Comparison of ENCODE assay signal across 8 cellular contexts in the genomic region with DNA sequence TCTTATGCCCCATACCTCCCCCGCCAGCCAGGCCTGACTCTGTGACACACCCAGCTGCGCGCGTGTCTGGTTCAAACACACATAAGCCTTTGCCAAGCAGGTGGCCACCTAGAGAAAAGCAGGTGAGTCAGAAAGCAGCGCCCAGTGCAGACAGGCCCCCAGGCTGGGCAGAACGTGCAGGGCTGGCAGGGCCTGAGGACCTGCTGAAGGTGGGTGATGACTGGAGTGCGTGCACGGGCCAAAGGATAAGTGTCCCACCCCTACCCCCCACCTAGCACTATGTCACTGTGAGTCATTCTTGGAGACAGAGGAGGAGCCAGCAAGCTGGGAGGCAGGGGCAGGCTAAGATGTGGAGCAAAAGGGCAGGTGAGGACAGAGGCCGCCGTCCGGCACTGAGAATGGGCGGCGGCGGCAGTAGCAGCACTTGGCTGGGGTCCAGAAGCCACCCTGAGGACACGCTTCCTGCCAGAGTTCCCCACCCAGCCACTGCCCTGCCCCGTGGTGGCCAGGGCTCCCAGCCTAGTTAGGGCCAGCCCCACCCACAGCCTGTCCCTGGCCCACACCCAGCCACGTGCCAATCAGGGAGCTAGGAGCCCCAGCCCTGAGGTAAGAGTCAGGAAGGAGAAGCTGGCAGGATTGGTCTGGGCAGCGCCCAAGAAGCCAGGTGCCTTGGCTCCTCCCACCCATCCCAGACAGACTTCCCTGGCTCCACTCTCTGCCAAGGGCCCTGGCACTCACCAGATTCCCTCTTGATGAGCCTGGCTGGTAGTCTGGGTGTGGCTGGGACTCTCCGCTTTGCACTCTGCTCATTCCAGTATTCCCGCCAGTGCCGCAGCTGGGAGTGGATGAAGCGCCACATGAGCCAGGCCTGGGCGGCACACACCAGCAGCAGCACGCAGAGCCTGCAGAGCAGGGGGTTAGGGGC.
DNase-seq lines count a peak whose midpoint lies in the region; ATAC-seq lines count a peak whose summit lies in the region.

No MANE protein-coding gene starts in this region.

- ATAC-seq in HG02623 (IDR thresholded peaks at IDR 0.05; ENCODE audit: unreplicated experiment), result no peak
- no peak for ATAC-seq in HG03139 (IDR thresholded peaks at IDR 0.05; ENCODE audit: unreplicated experiment)
- no peak for ATAC-seq in HG02678 (IDR thresholded peaks at IDR 0.05; ENCODE audit: unreplicated experiment)

- peak; percentile 80 for DNase-seq in GM03348 (ENCODE audit: low spot score)
- DNase-seq in NCI-H510A (lab: John Stamatoyannopoulos, UW), result peak; percentile 96
- peak; percentile 87 for DNase-seq in cerebellum (ENCODE audit: low spot score)
- peak; percentile 95 for DNase-seq in mesenteric fat pad (ENCODE audit: low spot score)
- DNase-seq in NAMALWA (ENCODE audit: low spot score), result no peak
